In genomic region chr6:137882225-137882961, GRCh38 we compare ENCODE assay signal across 13 cellular contexts. TPM values are rescaled to one million over a fixed set of nuclear protein-coding genes. Genes with fewer than 3 reads are reported as not detected.
DNase-seq lines count a peak whose midpoint lies in the region; ATAC-seq and TF ChIP-seq lines count a peak whose summit lies in the region.
"Had no signal": no experiment of that assay in that cellular context is flagged by ENCODE, and none has a peak within 500 bp of the region (broad histone marks: within the 10 kb centered on the region; RNA-seq: fewer than 3 reads in every experiment).

No MANE protein-coding gene starts in this region.

- no peak overlapping the region for H3K18ac ChIP-seq in H9 (ENCODE audit: insufficient read length, low read depth, low read length)

- H2AK5ac ChIP-seq in H9 (ENCODE audit: insufficient read length, low read length) = no peak overlapping the region

- H3K4me1 Mint-ChIP-seq in MCF 10A (ENCODE audit: insufficient read depth, unreplicated experiment) (no peaks in the 10 kb centered on the region), H9 (peaks cover 18 to 24% of the 10 kb centered on the region in 2 experiments)
- H3K4me1 Mint-ChIP-seq in stimulated activated memory B cell treated with anti-CD40 and anti-IgM and Interleukin-4, amounts not matched to agents 10 μg/mL and 1 μg/mL and 100 μg/mL, for 72 hours = peaks cover 47% of the 10 kb centered on the region

- no peak overlapping the region for H2AFZ ChIP-seq in H9 (ENCODE audit: low read length)

- H4K20me1 ChIP-seq in H9 (ENCODE audit: control insufficient read depth, insufficient read depth, insufficient read length) = no peaks in the 10 kb centered on the region

- TSS peak; percentile 4 for BruUV-seq in MCF 10A (replicated peaks; lab: Mats Ljungman, UMichigan)

- H2BK5ac ChIP-seq in H9 (ENCODE audit: insufficient read length, low read length) = no peak overlapping the region

- no peak overlapping the region for H4K91ac ChIP-seq in H9 (ENCODE audit: insufficient read length, low read depth, low read length)

- ATAC-seq in activated CD4-positive, CD25-positive, alpha-beta regulatory T cell treated with anti-CD3 and anti-CD28 coated beads, Interleukin-2, amount 50 U/mL, for 24 hours = peak; percentile 25 to 26
- ATAC-seq in stimulated activated memory B cell treated with anti-CD40 and anti-IgM and Interleukin-4, amounts not matched to agents 10 μg/mL and 1 μg/mL and 100 μg/mL, for 72 hours = no peak

- H3K79me1 ChIP-seq in H9 (ENCODE audit: insufficient read depth, low read depth, low read length, poor library complexity, severe bottlenecking) = no peaks in the 10 kb centered on the region

- H3T11ph ChIP-seq in H9 (ENCODE audit: low read length) = no peak overlapping the region

- H3K4me3 ChIP-seq in tibial artery = no peak overlapping the region
- H3K4me3 ChIP-seq in H7 (ENCODE audit: insufficient read depth, low read depth, low read length) = no peak overlapping the region
- H3K4me3 ChIP-seq: heart left ventricle had no signal

- no peaks in the 10 kb centered on the region for H3K27me3 Mint-ChIP-seq in MCF 10A (ENCODE audit: insufficient read depth, unreplicated experiment)
- H3K27me3 Mint-ChIP-seq in stimulated activated memory B cell treated with anti-CD40 and anti-IgM and Interleukin-4, amounts not matched to agents 10 μg/mL and 1 μg/mL and 100 μg/mL, for 72 hours = no peaks in the 10 kb centered on the region
- H3K27me3 Mint-ChIP-seq in H9 (ENCODE audit: low read depth) = peaks cover 9% of the 10 kb centered on the region

- no peaks in the 10 kb centered on the region for H3K23me2 ChIP-seq in H9 (ENCODE audit: insufficient read length, low read depth, low read length, poor library complexity, severe bottlenecking)

- H3K27me3 ChIP-seq in H9 (ENCODE audit: insufficient read depth, low read length) = no peaks in the 10 kb centered on the region
- H3K27me3 ChIP-seq in tibial artery = no peaks in the 10 kb centered on the region
- no peaks in the 10 kb centered on the region for H3K27me3 ChIP-seq in H7 (ENCODE audit: control insufficient read depth, insufficient read depth, low read length)
- H3K27me3 ChIP-seq: heart left ventricle had no signal

- H3K9ac ChIP-seq in H9 (ENCODE audit: extremely low read depth, insufficient read length, low read length) = no peak overlapping the region

- TF ChIP-seq CTCF in MCF 10A (IDR thresholded peaks at IDR 0.05; ENCODE audit: unreplicated experiment) (no peak), H9 (conservative IDR thresholded peaks at IDR 0.05) (no peak), tibial artery (IDR thresholded peaks at IDR 0.05) (no peak)

- no peaks in the 10 kb centered on the region for H3K9me3 Mint-ChIP-seq in MCF 10A (ENCODE audit: unreplicated experiment)
- H3K9me3 Mint-ChIP-seq in stimulated activated memory B cell treated with anti-CD40 and anti-IgM and Interleukin-4, amounts not matched to agents 10 μg/mL and 1 μg/mL and 100 μg/mL, for 72 hours = peaks cover 2% of the 10 kb centered on the region
- peaks cover 0 to 9% of the 10 kb centered on the region in 2 experiments; a peak in 2 of 5 replicates for H3K9me3 Mint-ChIP-seq in H9

- intact Hi-C loops in MCF 10A (cut with micrococcal nuclease) = no loop called here
- intact Hi-C loops in tibial artery (cut with DNase I; ENCODE audit: low total_unique reads) = no loop called here

- no peak overlapping the region for H3K14ac ChIP-seq in H9 (ENCODE audit: insufficient read depth, low read length)

- H3K36me3 Mint-ChIP-seq in MCF 10A (ENCODE audit: insufficient read depth, unreplicated experiment) = peaks cover 93% of the 10 kb centered on the region
- H3K36me3 Mint-ChIP-seq in stimulated activated memory B cell treated with anti-CD40 and anti-IgM and Interleukin-4, amounts not matched to agents 10 μg/mL and 1 μg/mL and 100 μg/mL, for 72 hours = peaks cover 87% of the 10 kb centered on the region
- H3K36me3 Mint-ChIP-seq in H9 (ENCODE audit: insufficient read depth in 1 of 3, low read depth in 3 of 3) = peaks cover 0 to 16% (median 0%) of the 10 kb centered on the region in 3 experiments; a peak in 4 of 7 replicates

- no peak overlapping the region for H3K4me3 Mint-ChIP-seq in MCF 10A (ENCODE audit: unreplicated experiment)
- no peak overlapping the region for H3K4me3 Mint-ChIP-seq in stimulated activated memory B cell treated with anti-CD40 and anti-IgM and Interleukin-4, amounts not matched to agents 10 μg/mL and 1 μg/mL and 100 μg/mL, for 72 hours
- H3K4me3 Mint-ChIP-seq in H9 = no peak overlapping the region

- H3K9me3 ChIP-seq in H9 (ENCODE audit: control insufficient read depth, low read depth, low read length) = no peaks in the 10 kb centered on the region
- no peaks in the 10 kb centered on the region for H3K9me3 ChIP-seq in tibial artery

- no peak for DNase-seq in activated CD4-positive, CD25-positive, alpha-beta regulatory T cell (lab: John Stamatoyannopoulos, UW)
- DNase-seq in OCI-M1 (lab: John Stamatoyannopoulos, UW) (peak; percentile 33), MCF 10A (ENCODE audit: unreplicated experiment) (no peak), H9 (no peak), tibial artery (no peak), H7 (no peak)
- DNase-seq: 8988T, caudate nucleus, heart left ventricle, NCI-H2171 treated with DMSO at 0.1 percent for 48 hours had no signal

- H2BK20ac ChIP-seq in H9 (ENCODE audit: low read depth, low read length, poor library complexity, severe bottlenecking) = no peak overlapping the region

- no peak overlapping the region for H2BK12ac ChIP-seq in H9 (ENCODE audit: insufficient read length, low read depth, low read length)

- no peak overlapping the region for H3K56ac ChIP-seq in H9 (ENCODE audit: insufficient read length, low read depth, low read length)

- H3K79me2 ChIP-seq in H9 (ENCODE audit: insufficient read depth, low read length) = no peaks in the 10 kb centered on the region

- CTCF ChIA-PET in MCF 10A (lab: Yijun Ruan, JAX) = interaction anchor here (0.6 to 1.2 kb wide), 4 partner anchors 15 to 68 kb away, joined by 3 to 4 read pairs (median 3); no protein-coding TSS in a partner anchor

- no peak overlapping the region for H3K4me2 ChIP-seq in H9 (ENCODE audit: insufficient read depth, insufficient read length, low read length)

- H2BK120ac ChIP-seq in H9 (ENCODE audit: low read depth, low read length, poor library complexity, severe bottlenecking) = no peak overlapping the region

- no peak overlapping the region for H4K8ac ChIP-seq in H9 (replicated peaks; ENCODE audit: insufficient read length, low read depth, low read length)

- no peak overlapping the region for H2BK15ac ChIP-seq in H9 (ENCODE audit: low read depth, low read length)

- H3K27ac Mint-ChIP-seq in MCF 10A (ENCODE audit: low read depth, unreplicated experiment) (no peak overlapping the region), H9 (no peak overlapping the region)
- peak overlapping the region; percentile 82 for H3K27ac Mint-ChIP-seq in stimulated activated memory B cell treated with anti-CD40 and anti-IgM and Interleukin-4, amounts not matched to agents 10 μg/mL and 1 μg/mL and 100 μg/mL, for 72 hours

- no peak overlapping the region for H3K23ac ChIP-seq in H9 (ENCODE audit: insufficient read length, low read depth, low read length)

- peaks cover 5% of the 10 kb centered on the region; the same call in 1 of the 2 replicates for H3K4me1 ChIP-seq in H9 (ENCODE audit: insufficient read depth, low read length)
- H3K4me1 ChIP-seq in tibial artery = peaks cover 0 to 4% (median 0%) of the 10 kb centered on the region in 4 donors

- POLR2A ChIA-PET in MCF 10A (lab: Yijun Ruan, JAX) = interaction anchor here (0.9 to 2.1 kb wide), 5 partner anchors 8 to 223 kb away, joined by 3 to 13 read pairs (median 3); no protein-coding TSS in a partner anchor

- H3K27ac ChIP-seq in H9 (ENCODE audit: insufficient read length, low read depth, low read length) (no peak overlapping the region), tibial artery (no peak overlapping the region)
- H3K27ac ChIP-seq: VCaP had no signal

- H3K4ac ChIP-seq in H9 (ENCODE audit: low read depth, low read length) = no peak overlapping the region

- H3K36me3 ChIP-seq in tibial artery (peaks cover 24 to 55% (median 47%) of the 10 kb centered on the region in 3 donors), H7 (replicated peaks; ENCODE audit: control insufficient read depth, insufficient read depth, low read length) (0 out of 2 replicates have a peak, but pooled peaks cover 2% of the 10 kb centered on the region)

- H4K5ac ChIP-seq in H9 (ENCODE audit: insufficient read length, low read depth, low read length) = no peak overlapping the region

- WGBS in H9 (ENCODE audit: extremely low coverage, insufficient read length, low lambda C conversion rate) = no CpG with 5 or more reads among the region's 2 CpGs

RNA-seq across cellular contexts. Expression of gene TNFAIP3, which starts 15.3 kb away (rescaled TPM):
- total RNA-seq in MCF 10A (2022) (38.2 and 52.8 TPM in 2 replicates), H9 (2021) (3.7 and 5.6 TPM in 2 replicates)
- total RNA-seq in H7 (2014; rRNA removed; shearing (Covaris generic)) = 1.2 and 1.7 TPM in 2 replicates
